ENCODE assay signal across 25 cellular contexts in genomic region chr20:40332167-40332566, GRCh38.
"Had no signal": no experiment of that assay in that cellular context is flagged by ENCODE, and none has a peak within 500 bp of the region (broad histone marks: within the 10 kb centered on the region; RNA-seq: fewer than 3 reads in every experiment).

No MANE protein-coding gene starts in this region.

- H3K4me1 ChIP-seq: adrenal gland, body of pancreas, esophagus muscularis mucosa, uterus had no signal

- H3K27me3 ChIP-seq: adrenal gland, body of pancreas, uterus had no signal

- H3K36me3 ChIP-seq: adrenal gland, esophagus muscularis mucosa, heart right ventricle, thoracic aorta, uterus had no signal

- DNase-seq: activated CD4-positive, alpha-beta T cell treated with anti-CD3 and anti-CD28 coated beads for 4 hours; activated CD4-positive, alpha-beta T cell treated with anti-CD3 and anti-CD28 coated beads, Interleukin-2, amount 50 U/mL, for 4 hours; activated effector memory CD4-positive, alpha-beta T cell treated with Interleukin-2 at 50 U/mL for 16 hours; activated naive CD4-positive, alpha-beta T cell treated with anti-CD3 and anti-CD28 coated beads for 36 hours; activated naive CD8-positive, alpha-beta T cell treated with anti-CD3 and anti-CD28 coated beads for 36 hours; activated T-cell treated with anti-CD3 and anti-CD28 coated beads for 4 hours; aorta; cortex of kidney; foreskin melanocyte; heart right ventricle; kidney glomerular epithelial cell; left ventricle myocardium superior; stimulated activated CD4-positive, alpha-beta T cell treated with anti-CD3 and anti-CD28 coated beads, Interleukin-12 subunit alpha, Interleukin-12 subunit beta, amount 100 ng/mL, for 4 hours; stimulated activated CD4-positive, alpha-beta T cell treated with anti-CD3 and anti-CD28 coated beads, Interleukin-4, amount 100 ng/mL, for 1 hour had no signal

- H3K4me3 ChIP-seq: adrenal gland, body of pancreas, esophagus muscularis mucosa, heart right ventricle, mucosa of descending colon, skin epidermis, thoracic aorta, uterus had no signal

- H3K9me3 ChIP-seq: adrenal gland, body of pancreas, esophagus muscularis mucosa, heart right ventricle, mucosa of descending colon, thoracic aorta, uterus had no signal

- ATAC-seq: natural killer cell treated with Interleukin-12 subunit alpha and Interleukin-12 subunit beta and Interleukin-15 and Interleukin-18, amount 100 ng/mL, for 72 hours; sciatic nerve; stimulated activated effector memory CD8-positive, alpha-beta T cell treated with anti-CD3 and anti-CD28 coated beads, Interleukin-12 subunit alpha, Interleukin-12 subunit beta, amount 100 ng/mL, for 72 hours had no signal

- H3K27ac ChIP-seq: adrenal gland, body of pancreas, esophagus muscularis mucosa, heart right ventricle, skin epidermis, thoracic aorta, uterus, VCaP had no signal
